In the genomic region with DNA sequence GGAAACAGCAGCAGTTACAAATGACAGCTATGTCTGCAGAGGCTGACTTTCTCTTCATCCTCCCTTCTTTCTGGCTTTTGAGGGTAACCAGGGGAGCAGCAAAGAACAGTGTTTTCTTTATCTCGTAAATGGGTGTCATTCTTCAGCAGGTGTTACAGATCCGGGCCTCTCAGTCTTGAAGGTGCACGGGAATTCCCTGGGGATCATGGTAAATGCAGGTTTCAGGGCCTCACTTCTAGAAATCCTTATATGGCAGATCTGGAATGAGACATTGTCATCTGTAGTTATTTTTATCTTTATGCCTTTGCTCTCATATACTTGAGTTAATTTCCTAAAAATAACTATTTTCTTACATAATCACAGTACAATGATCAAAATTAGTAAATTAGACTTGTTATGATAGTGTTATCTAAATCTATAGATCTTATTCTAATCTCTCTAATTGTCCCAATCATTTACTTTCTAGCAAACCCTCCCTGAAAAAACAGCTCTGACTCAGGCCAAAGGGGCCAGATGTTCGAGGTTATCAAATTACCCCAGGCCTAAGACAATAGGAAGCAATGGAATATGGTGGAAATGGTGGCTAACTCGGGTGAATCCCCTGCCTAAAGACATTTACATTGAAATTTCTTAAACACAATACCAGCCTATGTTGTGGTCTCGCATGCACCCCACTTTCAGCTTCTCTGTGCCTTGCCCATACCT, we compare ENCODE assay signal across 26 cellular contexts.
DNase-seq lines count a peak whose midpoint lies in the region; ATAC-seq and TF ChIP-seq lines count a peak whose summit lies in the region.
"Had no signal": no experiment of that assay in that cellular context is flagged by ENCODE, and none has a peak within 500 bp of the region (broad histone marks: within the 10 kb centered on the region; RNA-seq: fewer than 3 reads in every experiment).

No MANE protein-coding gene starts in this region.

- H3K9ac ChIP-seq in trophoblast cell (ENCODE audit: low read length) = no peak overlapping the region

- ATAC-seq in GM23338 = peak; percentile 56
- ATAC-seq: natural killer cell treated with Interleukin-12 subunit alpha and Interleukin-12 subunit beta and Interleukin-15 and Interleukin-18, amount 100 ng/mL, for 72 hours; WTC11 had no signal

- no peaks in the 10 kb centered on the region for H4K20me1 ChIP-seq in GM23338 (replicated peaks; ENCODE audit: insufficient read depth)

- H3K4ac ChIP-seq in trophoblast cell (ENCODE audit: low read depth, low read length) = no peak overlapping the region

- no peaks in the 10 kb centered on the region for H3K27me3 Mint-ChIP-seq in GM23338 (ENCODE audit: insufficient read depth, low read depth, poor library complexity)

- H3K27ac Mint-ChIP-seq in GM23338 = peak overlapping the region; percentile 68; the same call in 1 of the 2 replicates
- H3K27ac Mint-ChIP-seq: activated naive CD4-positive, alpha-beta T cell treated with anti-CD3 and anti-CD28 coated beads, Interleukin-2, amount 10 ng/mL, durations not matched to agents 7 days and 5 days; activated T-helper 1 cell treated with anti-CD3 and anti-CD28 coated beads, Interleukin-12 subunit alpha, Interleukin-12 subunit beta, Interleukin-2, Interleukin-4 antibody, amounts not matched to agents 30 ng/mL and 10 ng/mL and 1 ng/mL, durations not matched to agents 14 hours and 24 hours and 36 hours; endodermal cell; natural killer cell treated with Interleukin-12 subunit alpha and Interleukin-12 subunit beta and Interleukin-15 and Interleukin-18, amount 100 ng/mL, for 72 hours; WTC11 had no signal

- H2BK5ac ChIP-seq in trophoblast cell (ENCODE audit: low read depth, low read length, poor library complexity) = no peak overlapping the region

- no peak overlapping the region for H3K27ac ChIP-seq in GM23338 (ENCODE audit: low read depth)
- peak overlapping the region; percentile 85 for H3K27ac ChIP-seq in caudate nucleus (ENCODE audit: low read depth, low read length)
- H3K27ac ChIP-seq in trophoblast cell (ENCODE audit: low read depth, low read length) = peak overlapping the region; percentile 10
- H3K27ac ChIP-seq: coronary artery, esophagus muscularis mucosa, HL-60, sigmoid colon, stomach had no signal

- H3K27me3 ChIP-seq in GM23338 (ENCODE audit: insufficient read depth) = no peaks in the 10 kb centered on the region
- H3K27me3 ChIP-seq in trophoblast cell (ENCODE audit: insufficient read depth, low read length) = no peaks in the 10 kb centered on the region
- H3K27me3 ChIP-seq: esophagus muscularis mucosa, sigmoid colon, stomach, tibial artery had no signal

- H4K91ac ChIP-seq in trophoblast cell (ENCODE audit: low read depth, low read length) = no peak overlapping the region

- no CpG with 5 or more reads among the region's 6 CpGs for WGBS in trophoblast cell (ENCODE audit: extremely low coverage, insufficient coverage, insufficient read length)

- H3K4me3 Mint-ChIP-seq in GM23338 = no peak overlapping the region
- H3K4me3 Mint-ChIP-seq: activated naive CD4-positive, alpha-beta T cell treated with anti-CD3 and anti-CD28 coated beads, Interleukin-2, amount 10 ng/mL, durations not matched to agents 7 days and 5 days; activated T-helper 1 cell treated with anti-CD3 and anti-CD28 coated beads, Interleukin-12 subunit alpha, Interleukin-12 subunit beta, Interleukin-2, Interleukin-4 antibody, amounts not matched to agents 30 ng/mL and 10 ng/mL and 1 ng/mL, durations not matched to agents 14 hours and 24 hours and 36 hours; endodermal cell; natural killer cell treated with Interleukin-12 subunit alpha and Interleukin-12 subunit beta and Interleukin-15 and Interleukin-18, amount 100 ng/mL, for 72 hours; WTC11 had no signal

- H2AK5ac ChIP-seq in trophoblast cell (ENCODE audit: low read length) = no peak overlapping the region

- peaks cover 2% of the 10 kb centered on the region; the same call in 1 of the 3 replicates for H3K36me3 Mint-ChIP-seq in GM23338 (ENCODE audit: low read depth)
- H3K36me3 Mint-ChIP-seq: activated naive CD4-positive, alpha-beta T cell treated with anti-CD3 and anti-CD28 coated beads, Interleukin-2, amount 10 ng/mL, durations not matched to agents 7 days and 5 days; WTC11 had no signal

- no peak overlapping the region for H3K23ac ChIP-seq in trophoblast cell (ENCODE audit: low read length)

- H3K36me3 ChIP-seq in GM23338 (ENCODE audit: insufficient read depth) (no peaks in the 10 kb centered on the region), trophoblast cell (ENCODE audit: control insufficient read depth in 1 of 2, insufficient read depth in 2 of 2, low read length in 2 of 2) (no peaks in the 10 kb centered on the region)
- H3K36me3 ChIP-seq: esophagus muscularis mucosa, HAP-1, sigmoid colon, stomach, tibial artery had no signal

- H3K4me2 ChIP-seq in GM23338 (peak overlapping the region; percentile 46), trophoblast cell (ENCODE audit: low read length) (no peak overlapping the region)

- H3K4me3 ChIP-seq in GM23338 (no peak overlapping the region), trophoblast cell (ENCODE audit: low read depth, low read length) (no peak overlapping the region)
- H3K4me3 ChIP-seq: coronary artery, esophagus muscularis mucosa, HAP-1, sigmoid colon, stomach, tibial artery had no signal

- peaks cover 17% of the 10 kb centered on the region for H3K4me1 ChIP-seq in GM23338 (ENCODE audit: insufficient read depth)
- peaks cover 4 to 5% of the 10 kb centered on the region in 2 experiments for H3K4me1 ChIP-seq in trophoblast cell (ENCODE audit: control insufficient read depth in 1 of 2, insufficient read depth in 2 of 2, low read length in 2 of 2)
- H3K4me1 ChIP-seq: HAP-1, sigmoid colon had no signal

- H4K8ac ChIP-seq in trophoblast cell (ENCODE audit: low read depth, low read length) = no peak overlapping the region

- H3K79me2 ChIP-seq in GM23338 (replicated peaks; ENCODE audit: insufficient read depth) (no peaks in the 10 kb centered on the region), trophoblast cell (ENCODE audit: control insufficient read depth, insufficient read depth, low read length, poor library complexity) (no peaks in the 10 kb centered on the region)

- no peaks in the 10 kb centered on the region for H3K9me3 ChIP-seq in trophoblast cell (ENCODE audit: insufficient read depth, low read depth, low read length)
- H3K9me3 ChIP-seq: esophagus muscularis mucosa, HAP-1, sigmoid colon, stomach, tibial artery had no signal

- no peaks in the 10 kb centered on the region for H3K9me2 ChIP-seq in GM23338 (ENCODE audit: insufficient read depth)

- H3K18ac ChIP-seq in trophoblast cell (ENCODE audit: low read length) = no peak overlapping the region

- peaks cover 24% of the 10 kb centered on the region for H3K4me1 Mint-ChIP-seq in GM23338
- H3K4me1 Mint-ChIP-seq: activated naive CD4-positive, alpha-beta T cell treated with anti-CD3 and anti-CD28 coated beads, Interleukin-2, amount 10 ng/mL, durations not matched to agents 7 days and 5 days had no signal

- H3K14ac ChIP-seq in trophoblast cell (ENCODE audit: low read length) = no peak overlapping the region

- TF ChIP-seq CTCF in GM23338 (conservative IDR thresholded peaks at IDR 0.05; ENCODE audit: low read depth in 2 of 2) = no peak
- no peak for TF ChIP-seq CTCF in GM13976 (IDR thresholded peaks at IDR 0.05; ENCODE audit: borderline replicate concordance, control extremely low read depth, extremely low read depth, insufficient read depth, missing control alignments)

- H2BK120ac ChIP-seq in trophoblast cell (ENCODE audit: insufficient read depth, low read length, poor library complexity) = no peak overlapping the region

- in situ Hi-C loops in GM13976 (cut with MboI; ENCODE audit: low sequenced_read_pairs, unreplicated experiment) = no loop called here
- in situ Hi-C loops in ACHN (cut with HindIII; ENCODE audit: low pct_ligation_motif_present, low pct_unique_long_range_greater_than_20kb, low sequenced_read_pairs) = no loop called here

- H3K9me3 Mint-ChIP-seq in GM23338 = peaks cover 3% of the 10 kb centered on the region; the same call in 2 of the 3 replicates
- H3K9me3 Mint-ChIP-seq: activated naive CD4-positive, alpha-beta T cell treated with anti-CD3 and anti-CD28 coated beads, Interleukin-2, amount 10 ng/mL, durations not matched to agents 7 days and 5 days; activated T-helper 1 cell treated with anti-CD3 and anti-CD28 coated beads, Interleukin-12 subunit alpha, Interleukin-12 subunit beta, Interleukin-2, Interleukin-4 antibody, amounts not matched to agents 30 ng/mL and 10 ng/mL and 1 ng/mL, durations not matched to agents 14 hours and 24 hours and 36 hours; natural killer cell treated with Interleukin-12 subunit alpha and Interleukin-12 subunit beta and Interleukin-15 and Interleukin-18, amount 100 ng/mL, for 72 hours had no signal

- no peak overlapping the region for H4K12ac ChIP-seq in trophoblast cell (ENCODE audit: low read depth, low read length)

- no peak overlapping the region for H2BK12ac ChIP-seq in trophoblast cell (ENCODE audit: low read length)

- H2AFZ ChIP-seq in GM23338 (no peak overlapping the region; the same call in 1 of the 2 replicates), trophoblast cell (ENCODE audit: insufficient read depth, low read length, poor library complexity) (no peak overlapping the region)

- H3F3A ChIP-seq in GM23338 (replicated peaks; ENCODE audit: low read depth) = no peaks in the 10 kb centered on the region

- peaks cover 2% of the 10 kb centered on the region for H3K79me1 ChIP-seq in trophoblast cell (ENCODE audit: low read length)

- peak; percentile 36 for DNase-seq in GM23338 (ENCODE audit: low spot score)
- DNase-seq in NCI-H146 treated with DMSO at 0.1 percent for 48 hours (lab: John Stamatoyannopoulos, UW; ENCODE audit: unreplicated experiment) = peak; percentile 52
- DNase-seq in caudate nucleus (lab: John Stamatoyannopoulos, UW) = peak in 7 of 61 donors; percentile 7 to 55 (median 36)
- no peak for DNase-seq in trophoblast cell
- no peak for DNase-seq in NCI-H187 treated with DMSO at 0.1 percent for 48 hours (lab: John Stamatoyannopoulos, UW)
- DNase-seq in GM13976 (ENCODE audit: low spot score) = no peak
- DNase-seq in ACHN = no peak
- DNase-seq: activated naive CD4-positive, alpha-beta T cell treated with anti-CD3 and anti-CD28 coated beads, Interleukin-2, amount 10 ng/mL, durations not matched to agents 7 days and 5 days; amniotic stem cell; endodermal cell; hippocampal formation; midbrain; NCI-H1105 treated with DMSO at 0.1 percent for 48 hours; posterior cingulate gyrus; sigmoid colon; stimulated activated CD8-positive, alpha-beta memory T cell treated with anti-CD3 and anti-CD28 coated beads, Interleukin-4, amount 100 ng/mL, for 48 hours; stomach; T-helper 9 cell; tibial artery had no signal

Comparison
In these comparisons a context has a peak if more than half of its experiments do, and no peak if none do; other contexts are left out.
1. DNase-seq: peak in GM23338 (single experiment) and NCI-H146 treated with DMSO at 0.1 percent for 48 hours (single experiment); none in trophoblast cell (0 of 2), NCI-H187 treated with DMSO at 0.1 percent for 48 hours (single experiment), GM13976 (single experiment) and ACHN (single experiment).